37 cellular contexts compared by ENCODE assay signal in genomic region chr6:73302339-73302738, GRCh38. TPM values are rescaled to one million over a fixed set of nuclear protein-coding genes. Genes with fewer than 3 reads are reported as not detected.
"Had no signal": no experiment of that assay in that cellular context is flagged by ENCODE, and none has a peak within 500 bp of the region (broad histone marks: within the 10 kb centered on the region; RNA-seq: fewer than 3 reads in every experiment).

No MANE protein-coding gene starts in this region.

- H3K36me3 Mint-ChIP-seq: activated naive CD4-positive, alpha-beta T cell treated with anti-CD3 and anti-CD28 coated beads, Interleukin-2, amount 50 U/mL, for 24 hours had no signal

- H3K4me3 ChIP-seq: adrenal gland, body of pancreas, breast epithelium, SJCRH30, SK-N-MC had no signal

- H3K27me3 Mint-ChIP-seq: activated CD4-positive, alpha-beta memory T cell treated with anti-CD3 and anti-CD28 coated beads, Interleukin-2, amount 10 ng/mL, durations not matched to agents 7 days and 5 days; activated CD8-positive, alpha-beta memory T cell treated with anti-CD3 and anti-CD28 coated beads, Interleukin-2, amount 10 ng/mL, durations not matched to agents 7 days and 5 days; activated naive CD8-positive, alpha-beta T cell treated with anti-CD3 and anti-CD28 coated beads, Interleukin-2, amount 10 ng/mL, durations not matched to agents 7 days and 5 days; IgD-negative memory B cell had no signal

- H3K27ac ChIP-seq: adrenal gland, body of pancreas, breast epithelium, SJCRH30, SK-N-MC, WERI-Rb-1 had no signal

- H3K27me3 ChIP-seq: adrenal gland, body of pancreas, SJCRH30 had no signal

- H3K27ac Mint-ChIP-seq: activated CD4-positive, alpha-beta memory T cell treated with anti-CD3 and anti-CD28 coated beads, Interleukin-2, amount 10 ng/mL, durations not matched to agents 7 days and 5 days; activated CD8-positive, alpha-beta memory T cell treated with anti-CD3 and anti-CD28 coated beads, Interleukin-2, amount 10 ng/mL, durations not matched to agents 7 days and 5 days; activated naive CD4-positive, alpha-beta T cell treated with anti-CD3 and anti-CD28 coated beads, Interleukin-2, amount 50 U/mL, for 24 hours; activated naive CD8-positive, alpha-beta T cell treated with anti-CD3 and anti-CD28 coated beads, Interleukin-2, amount 10 ng/mL, durations not matched to agents 7 days and 5 days; activated T-helper 2 cell treated with anti-CD3 and anti-CD28 coated beads, Interferon-gamma antibody, Interleukin-2, Interleukin-4, amounts not matched to agents 10 μg/mL and 5 μg/mL and 100 μg/mL, durations not matched to agents 14 hours and 24 hours and 36 hours; IgD-negative memory B cell had no signal

- H3K9me3 Mint-ChIP-seq: activated CD4-positive, alpha-beta memory T cell treated with anti-CD3 and anti-CD28 coated beads, Interleukin-2, amount 10 ng/mL, durations not matched to agents 7 days and 5 days; activated naive CD4-positive, alpha-beta T cell treated with anti-CD3 and anti-CD28 coated beads, Interleukin-2, amount 50 U/mL, for 24 hours; activated naive CD8-positive, alpha-beta T cell treated with anti-CD3 and anti-CD28 coated beads, Interleukin-2, amount 10 ng/mL, durations not matched to agents 7 days and 5 days; activated T-helper 2 cell treated with anti-CD3 and anti-CD28 coated beads, Interferon-gamma antibody, Interleukin-2, Interleukin-4, amounts not matched to agents 10 μg/mL and 5 μg/mL and 100 μg/mL, durations not matched to agents 14 hours and 24 hours and 36 hours had no signal

- ATAC-seq: activated CD8-positive, alpha-beta memory T cell treated with anti-CD3 and anti-CD28 coated beads, Interleukin-2, amount 10 ng/mL, durations not matched to agents 7 days and 5 days; body of pancreas had no signal

- DNase-seq: activated CD4-positive, alpha-beta memory T cell treated with anti-CD3 and anti-CD28 coated beads, Interleukin-2, amount 10 ng/mL, durations not matched to agents 7 days and 5 days; activated CD4-positive, alpha-beta T cell treated with anti-CD3 and anti-CD28 coated beads for 1 hour; activated CD4-positive, alpha-beta T cell treated with anti-CD3 and anti-CD28 coated beads for 48 hours; activated CD4-positive, CD25-positive, alpha-beta regulatory T cell; activated CD8-positive, alpha-beta memory T cell treated with anti-CD3 and anti-CD28 coated beads for 24 hours; activated CD8-positive, alpha-beta memory T cell treated with anti-CD3 and anti-CD28 coated beads, Interleukin-2, amount 10 ng/mL, durations not matched to agents 7 days and 5 days; activated CD8-positive, alpha-beta memory T cell treated with anti-CD3 and anti-CD28 coated beads, Interleukin-2, amount 50 U/mL, for 48 hours; activated gamma-delta T cell; activated naive CD4-positive, alpha-beta T cell treated with Interleukin-2 at 50 U/mL for 16 hours; activated naive CD8-positive, alpha-beta T cell treated with anti-CD3 and anti-CD28 coated beads, Interleukin-2, amount 10 ng/mL, durations not matched to agents 7 days and 5 days; adrenal gland; body of pancreas; Karpas-422; KBM-7; MM.1S; MV-4-11; NCI-H1092; NCI-H1436 treated with DMSO at 0.1 percent for 48 hours; NCI-H1694 treated with DMSO at 0.1 percent for 48 hours; NCI-H2081 treated with DMSO at 0.1 percent for 48 hours; NCI-H2171; NCI-H446 treated with DMSO at 0.1 percent for 48 hours; NCI-H524; SHP77; SJCRH30; T1000; WERI-Rb-1 had no signal

- H3K4me3 Mint-ChIP-seq: activated CD4-positive, alpha-beta memory T cell treated with anti-CD3 and anti-CD28 coated beads, Interleukin-2, amount 10 ng/mL, durations not matched to agents 7 days and 5 days; activated CD8-positive, alpha-beta memory T cell treated with anti-CD3 and anti-CD28 coated beads, Interleukin-2, amount 10 ng/mL, durations not matched to agents 7 days and 5 days; activated naive CD4-positive, alpha-beta T cell treated with anti-CD3 and anti-CD28 coated beads, Interleukin-2, amount 50 U/mL, for 24 hours; activated naive CD8-positive, alpha-beta T cell treated with anti-CD3 and anti-CD28 coated beads, Interleukin-2, amount 10 ng/mL, durations not matched to agents 7 days and 5 days had no signal

- H3K4me1 ChIP-seq: adrenal gland, body of pancreas, breast epithelium, SJCRH30 had no signal

- H3K36me3 ChIP-seq: adrenal gland, breast epithelium, SJCRH30, WERI-Rb-1 had no signal

- H3K9me3 ChIP-seq: adrenal gland, body of pancreas, breast epithelium, SJCRH30 had no signal

- H3K4me1 Mint-ChIP-seq: activated naive CD4-positive, alpha-beta T cell treated with anti-CD3 and anti-CD28 coated beads, Interleukin-2, amount 50 U/mL, for 24 hours had no signal

RNA-seq across cellular contexts. Expression of gene KHDC1, which starts 39.3 kb away (rescaled TPM):
- total RNA-seq: SJCRH30 had no signal

RNA-seq across cellular contexts. Expression of gene DPPA5, which starts 51.7 kb away (rescaled TPM):
- total RNA-seq: activated CD4-positive, alpha-beta memory T cell treated with anti-CD3 and anti-CD28 coated beads, Interleukin-2, amount 10 ng/mL, durations not matched to agents 7 days and 5 days; activated CD8-positive, alpha-beta memory T cell treated with anti-CD3 and anti-CD28 coated beads, Interleukin-2, amount 10 ng/mL, durations not matched to agents 7 days and 5 days; activated naive CD8-positive, alpha-beta T cell treated with anti-CD3 and anti-CD28 coated beads, Interleukin-2, amount 10 ng/mL, durations not matched to agents 7 days and 5 days; activated T-helper 2 cell treated with anti-CD3 and anti-CD28 coated beads, Interferon-gamma antibody, Interleukin-2, Interleukin-4, amounts not matched to agents 10 μg/mL and 5 μg/mL and 100 μg/mL, durations not matched to agents 14 hours and 24 hours and 36 hours; adrenal gland; astrocyte; body of pancreas; breast epithelium; cardiac septum; OCI-LY7; SJCRH30; T-helper 1 cell treated with Interleukin-12 subunit alpha and Interleukin-12 subunit beta and Interleukin-4 antibody, amounts not matched to agents 30 ng/mL and 1 ng/mL, for 36 hours; T-helper 2 cell treated with Interferon-gamma antibody and Interleukin-4, amounts not matched to agents 100 ng/mL and 5 ng/mL, for 36 hours had no signal
- polyA plus RNA-seq: adrenal gland, IgD-negative memory B cell had no signal
